Comparison of ENCODE assay signal across 1 cellular context in genomic region chr17:44280383-44280782, GRCh38.
TF ChIP-seq lines count a peak whose summit lies in the region.

No MANE protein-coding gene starts in this region.

TF ChIP-seq in endothelial cell of umbilical vein, 7 proteins besides CTCF, POLR2A, EP300 and RAD21:
- TF ChIP-seq EZH2 (IDR thresholded peaks at IDR 0.05; ENCODE audit: borderline replicate concordance, low read depth, low read length, severe bottlenecking) (no peak), GATA2 (IDR thresholded peaks at IDR 0.05; ENCODE audit: insufficient read depth, insufficient read length, low read depth, low read length) (no peak), MAX (IDR thresholded peaks at IDR 0.05; ENCODE audit: insufficient read depth, insufficient read length) (no peak), FOS (IDR thresholded peaks at IDR 0.05; ENCODE audit: borderline replicate concordance, insufficient read depth, low read length) (no peak), MYC (IDR thresholded peaks at IDR 0.05; ENCODE audit: low read depth, low read length) (no peak), POLR2AphosphoS5 (IDR thresholded peaks at IDR 0.05; ENCODE audit: insufficient read depth, low read depth, low read length) (no peak)
TF ChIP-seq in endothelial cell of umbilical vein: peak in this region for 0.
